In genomic region chr10:86252051-86252450, GRCh38 we compare ENCODE assay signal across 12 cellular contexts.
DNase-seq lines count a peak whose midpoint lies in the region; ATAC-seq and TF ChIP-seq lines count a peak whose summit lies in the region.
"Had no signal": no experiment of that assay in that cellular context is flagged by ENCODE, and none has a peak within 500 bp of the region (broad histone marks: within the 10 kb centered on the region; RNA-seq: fewer than 3 reads in every experiment).

No MANE protein-coding gene starts in this region.

- DNase-seq in cardiac septum (ENCODE audit: low spot score) = peak; percentile 63
- no peak for DNase-seq in right atrium auricular region (ENCODE audit: low spot score)
- DNase-seq in WERI-Rb-1 = peak; percentile 3
- DNase-seq in neuronal stem cell (ENCODE audit: low spot score) = no peak
- DNase-seq in activated T-cell treated with anti-CD3 and anti-CD28 coated beads for 4 hours = no peak
- DNase-seq in AG08396 (ENCODE audit: low spot score) = no peak
- DNase-seq: CD4-positive, alpha-beta T cell; HCEC 1CT had no signal

- peak overlapping the region; percentile 39 for H3K18ac ChIP-seq in neuronal stem cell (ENCODE audit: low read length)

- H3K4me3 ChIP-seq in right atrium auricular region (no peak overlapping the region), WERI-Rb-1 (ENCODE audit: low read depth, low read length) (no peak overlapping the region), neuronal stem cell (ENCODE audit: low read length in 2 of 2) (no peak overlapping the region)
- H3K4me3 ChIP-seq: GM23338 had no signal

- H3K9me3 ChIP-seq in right atrium auricular region = no peaks in the 10 kb centered on the region
- peaks cover 9% of the 10 kb centered on the region for H3K9me3 ChIP-seq in WERI-Rb-1 (ENCODE audit: severe bottlenecking)
- peaks cover 0 to 5% of the 10 kb centered on the region in 2 donors for H3K9me3 ChIP-seq in neuronal stem cell (replicated peaks in 1 of 2; ENCODE audit: control insufficient read depth in 2 of 2, insufficient read depth in 1 of 2, low read depth in 1 of 2, low read length in 2 of 2)
- H3K9me3 ChIP-seq: Caco-2 had no signal

- no peak overlapping the region for H2AK5ac ChIP-seq in neuronal stem cell (ENCODE audit: low read depth, low read length)

- H3K4me1 ChIP-seq in right atrium auricular region (no peaks in the 10 kb centered on the region), neuronal stem cell (ENCODE audit: control insufficient read depth in 2 of 2, insufficient read depth in 1 of 2, low read depth in 1 of 2, low read length in 2 of 2) (peaks cover 0 to 12% of the 10 kb centered on the region in 2 donors)
- H3K4me1 ChIP-seq: Caco-2 had no signal

- no CpG with 5 or more reads among the region's 6 CpGs for WGBS in neuronal stem cell (ENCODE audit: extremely low coverage in 2 of 2, insufficient read length in 2 of 2, insufficient replicate concordance in 1 of 2), 2 donors

- H3K14ac ChIP-seq in neuronal stem cell (ENCODE audit: low read length) = no peak overlapping the region

- H3K36me3 ChIP-seq in right atrium auricular region = no peaks in the 10 kb centered on the region
- no peaks in the 10 kb centered on the region for H3K36me3 ChIP-seq in WERI-Rb-1
- no peaks in the 10 kb centered on the region for H3K36me3 ChIP-seq in neuronal stem cell (replicated peaks in 1 of 2; ENCODE audit: control insufficient read depth in 2 of 2, insufficient read depth in 2 of 2, low read length in 2 of 2)

- no peak overlapping the region for H2AFZ ChIP-seq in neuronal stem cell (ENCODE audit: low read length)
- H2AFZ ChIP-seq: GM23338 had no signal

- intact Hi-C loops in cardiac septum (cut with DNase I) = loop anchor here (5.0 kb wide), 1 partner anchor 110 kb away; no protein-coding TSS in a partner anchor

- H3K27ac ChIP-seq in right atrium auricular region (no peak overlapping the region), WERI-Rb-1 (no peak overlapping the region), neuronal stem cell (replicated peaks; ENCODE audit: low read length) (no peak overlapping the region)
- H3K27ac ChIP-seq: C4-2B had no signal

- TF ChIP-seq CTCF in right atrium auricular region (IDR thresholded peaks at IDR 0.05) = no peak
- no peak for TF ChIP-seq CTCF in WERI-Rb-1 (IDR thresholded peaks at IDR 0.05; ENCODE audit: low read depth, low read length)

- ATAC-seq in GM18505 (IDR thresholded peaks at IDR 0.05; ENCODE audit: unreplicated experiment) = no peak
- ATAC-seq: GM23338 had no signal

- H3K79me1 ChIP-seq in neuronal stem cell (ENCODE audit: low read depth, low read length) = no peaks in the 10 kb centered on the region

- peak overlapping the region; percentile 19 for H2BK15ac ChIP-seq in neuronal stem cell (ENCODE audit: low read length)

- H3K27me3 ChIP-seq in right atrium auricular region = no peaks in the 10 kb centered on the region
- no peaks in the 10 kb centered on the region for H3K27me3 ChIP-seq in WERI-Rb-1 (ENCODE audit: insufficient read depth, low read depth, severe bottlenecking)
- no peaks in the 10 kb centered on the region for H3K27me3 ChIP-seq in neuronal stem cell (ENCODE audit: control insufficient read depth in 3 of 3, insufficient read depth in 3 of 3, low read depth in 1 of 3, low read length in 3 of 3)

- peak overlapping the region; percentile 10 for H3K9ac ChIP-seq in neuronal stem cell (ENCODE audit: low read depth, low read length, poor library complexity)

- no peak overlapping the region for H2BK12ac ChIP-seq in neuronal stem cell (ENCODE audit: low read length)

- no peak overlapping the region for H3K4ac ChIP-seq in neuronal stem cell (ENCODE audit: low read length)

- no peak overlapping the region for H4K8ac ChIP-seq in neuronal stem cell (ENCODE audit: low read depth, low read length)

- H3K4me2 ChIP-seq in neuronal stem cell (ENCODE audit: insufficient read depth, low read length, poor library complexity, severe bottlenecking) = no peak overlapping the region
- H3K4me2 ChIP-seq: GM23338 had no signal

- H2BK5ac ChIP-seq in neuronal stem cell (ENCODE audit: low read length) = no peak overlapping the region

- H3K23ac ChIP-seq in neuronal stem cell (ENCODE audit: low read depth, low read length, poor library complexity) = no peak overlapping the region

- H2BK120ac ChIP-seq in neuronal stem cell (ENCODE audit: low read depth, low read length) = no peak overlapping the region

- no peak for TF ChIP-seq POLR2A in GM18505 (IDR thresholded peaks at IDR 0.05; ENCODE audit: borderline replicate concordance, extremely low read depth, insufficient read depth, insufficient read length)

- no peak overlapping the region for H4K91ac ChIP-seq in neuronal stem cell (ENCODE audit: low read depth, low read length, poor library complexity)

Comparison
In these comparisons a context has a peak if more than half of its experiments do, and no peak if none do; other contexts are left out.
1. DNase-seq: peak in cardiac septum (single experiment) and WERI-Rb-1 (single experiment); none in right atrium auricular region (single experiment), neuronal stem cell (single experiment), activated T-cell treated with anti-CD3 and anti-CD28 coated beads for 4 hours (single experiment) and AG08396 (single experiment).